ENCODE assay signal across 26 cellular contexts in genomic region chr17:7144203-7144602, GRCh38. TPM values are rescaled to one million over a fixed set of nuclear protein-coding genes. Genes with fewer than 3 reads are reported as not detected.
"Had no signal": no experiment of that assay in that cellular context is flagged by ENCODE, and none has a peak within 500 bp of the region (broad histone marks: within the 10 kb centered on the region; RNA-seq: fewer than 3 reads in every experiment).

No MANE protein-coding gene starts in this region.

- ATAC-seq: gastroesophageal sphincter; left colon; naive thymus-derived CD8-positive, alpha-beta T cell; right lobe of liver; stimulated activated naive CD8-positive, alpha-beta T cell treated with anti-CD3 and anti-CD28 coated beads, Interleukin-15, Interleukin-2, amounts not matched to agents 100 U/mL and 50 U/mL, for 24 hours; T-helper 17 cell had no signal

- H3K36me3 Mint-ChIP-seq: activated CD4-positive, alpha-beta memory T cell treated with anti-CD3 and anti-CD28 coated beads for 36 hours; immature natural killer cell; naive thymus-derived CD8-positive, alpha-beta T cell had no signal

- H3K27ac Mint-ChIP-seq: activated CD4-positive, alpha-beta memory T cell treated with anti-CD3 and anti-CD28 coated beads for 36 hours; activated CD4-positive, alpha-beta T cell treated with anti-CD3 and anti-CD28 coated beads, Interleukin-2, amount 10 ng/mL, durations not matched to agents 24 days and 14 days; activated T-cell treated with anti-CD3 and anti-CD28 coated beads, Interleukin-2, amount 50 U/mL, for 24 hours; immature natural killer cell; naive thymus-derived CD8-positive, alpha-beta T cell; T-helper 17 cell had no signal

- H3K9me3 Mint-ChIP-seq: activated CD4-positive, alpha-beta memory T cell treated with anti-CD3 and anti-CD28 coated beads for 36 hours; activated CD4-positive, alpha-beta T cell treated with anti-CD3 and anti-CD28 coated beads, Interleukin-2, amount 10 ng/mL, durations not matched to agents 24 days and 14 days; activated T-cell treated with anti-CD3 and anti-CD28 coated beads, Interleukin-2, amount 50 U/mL, for 24 hours; immature natural killer cell; naive thymus-derived CD8-positive, alpha-beta T cell had no signal

- H3K4me1 Mint-ChIP-seq: activated CD4-positive, alpha-beta T cell treated with anti-CD3 and anti-CD28 coated beads, Interleukin-2, amount 10 ng/mL, durations not matched to agents 24 days and 14 days; immature natural killer cell had no signal

- DNase-seq: activated CD4-positive, alpha-beta memory T cell treated with anti-CD3 and anti-CD28 coated beads for 36 hours; activated CD4-positive, alpha-beta T cell treated with anti-CD3 and anti-CD28 coated beads, Interleukin-2, amount 10 ng/mL, durations not matched to agents 24 days and 14 days; activated CD4-positive, CD25-positive, alpha-beta regulatory T cell treated with anti-CD3 and anti-CD28 coated beads, Interleukin-2, amount 50 U/mL, for 72 hours; activated CD8-positive, alpha-beta memory T cell treated with anti-CD3 and anti-CD28 coated beads, Interleukin-2, amount 50 U/mL, for 48 hours; activated gamma-delta T cell; activated naive CD4-positive, alpha-beta T cell treated with anti-CD3 and anti-CD28 coated beads, Interleukin-2, amount 50 U/mL, for 16 hours; activated T-cell treated with anti-CD3 and anti-CD28 coated beads, Interleukin-2, amount 50 U/mL, for 24 hours; amniotic stem cell; central memory CD4-positive, alpha-beta T cell; immature natural killer cell; left colon; naive thymus-derived CD8-positive, alpha-beta T cell; posterior cingulate gyrus; right lobe of liver; stimulated activated CD4-positive, alpha-beta T cell treated with anti-CD3 and anti-CD28 coated beads, Interleukin-12 subunit alpha, Interleukin-12 subunit beta, amount 100 ng/mL, for 4 hours; stimulated activated CD4-positive, alpha-beta T cell treated with anti-CD3 and anti-CD28 coated beads, Interleukin-4, amount 100 ng/mL, for 1 hour; stimulated activated naive CD8-positive, alpha-beta T cell treated with anti-CD3 and anti-CD28 coated beads, Interleukin-15, Interleukin-2, amounts not matched to agents 100 U/mL and 50 U/mL, for 24 hours; T-helper 17 cell; T1000; testis; transverse colon had no signal

- H3K27me3 Mint-ChIP-seq: activated CD4-positive, alpha-beta memory T cell treated with anti-CD3 and anti-CD28 coated beads for 36 hours had no signal

- H3K4me3 Mint-ChIP-seq: activated CD4-positive, alpha-beta memory T cell treated with anti-CD3 and anti-CD28 coated beads for 36 hours; activated CD4-positive, alpha-beta T cell treated with anti-CD3 and anti-CD28 coated beads, Interleukin-2, amount 10 ng/mL, durations not matched to agents 24 days and 14 days; activated T-cell treated with anti-CD3 and anti-CD28 coated beads, Interleukin-2, amount 50 U/mL, for 24 hours; immature natural killer cell; naive thymus-derived CD8-positive, alpha-beta T cell; T-helper 17 cell had no signal

RNA-seq across cellular contexts. Expression of gene ASGR2, which starts 29.6 kb away (rescaled TPM):
- total RNA-seq: activated CD4-positive, alpha-beta memory T cell treated with anti-CD3 and anti-CD28 coated beads for 36 hours; activated CD4-positive, alpha-beta T cell treated with anti-CD3 and anti-CD28 coated beads, Interleukin-2, amount 10 ng/mL, durations not matched to agents 24 days and 14 days; endothelial cell of umbilical vein; fibroblast of lung; fibroblast of villous mesenchyme; naive thymus-derived CD8-positive, alpha-beta T cell; skeletal muscle tissue had no signal
